ENCODE assay signal across 9 cellular contexts in genomic region chr15:90845201-90845949, GRCh38. TPM values are rescaled to one million over a fixed set of nuclear protein-coding genes. Genes with fewer than 3 reads are reported as not detected.
DNase-seq lines count a peak whose midpoint lies in the region; ATAC-seq and TF ChIP-seq lines count a peak whose summit lies in the region.
"Had no signal": no experiment of that assay in that cellular context is flagged by ENCODE, and none has a peak within 500 bp of the region (broad histone marks: within the 10 kb centered on the region; RNA-seq: fewer than 3 reads in every experiment).

No MANE protein-coding gene starts in this region.

- H3K27ac ChIP-seq in H9 (ENCODE audit: insufficient read length, low read depth, low read length), result no peak overlapping the region

- no CpG with 5 or more reads among the region's 9 CpGs for WGBS in H9 (ENCODE audit: extremely low coverage, insufficient read length, low lambda C conversion rate)

- intact Hi-C loops in activated B cell treated with CpG ODN at 0.5 μM for 24 hours (cut with micrococcal nuclease), result loop anchor here (1.0 to 2.0 kb wide), 2 partner anchors 8 to 25 kb away; no protein-coding TSS in a partner anchor

- H2BK12ac ChIP-seq in H9 (ENCODE audit: insufficient read length, low read depth, low read length), result no peak overlapping the region

- H2BK15ac ChIP-seq in H9 (ENCODE audit: low read depth, low read length), result no peak overlapping the region

- H3K4me1 ChIP-seq in H9 (ENCODE audit: insufficient read depth, low read length), result peaks cover 5% of the 10 kb centered on the region; the same call in 1 of the 2 replicates

- H3K27ac Mint-ChIP-seq in activated B cell treated with CpG ODN at 0.5 μM for 24 hours, result peak overlapping the region; percentile 71
- H3K27ac Mint-ChIP-seq in H9, result no peak overlapping the region

- H3K18ac ChIP-seq in H9 (ENCODE audit: insufficient read length, low read depth, low read length), result no peak overlapping the region

- H3K9ac ChIP-seq in H9 (ENCODE audit: extremely low read depth, insufficient read length, low read length), result no peak overlapping the region

- no peak overlapping the region for H2AK5ac ChIP-seq in H9 (ENCODE audit: insufficient read length, low read length)

- DNase-seq in NCI-H345 (lab: John Stamatoyannopoulos, UW) (peak; percentile 52), NCI-H345 treated with DMSO at 0.1 percent for 48 hours (lab: John Stamatoyannopoulos, UW; ENCODE audit: unreplicated experiment) (no peak), HS-5 (ENCODE audit: low read depth) (peak; percentile 69), activated B cell treated with CpG ODN at 0.5 μM for 24 hours (peak; percentile 49), islet precursor cell (peak; percentile 91), cerebellum (ENCODE audit: low spot score) (no peak), H9 (no peak)
- DNase-seq: DND-41 had no signal

- H3K9me3 Mint-ChIP-seq in activated B cell treated with CpG ODN at 0.5 μM for 24 hours (no peaks in the 10 kb centered on the region), H9 (no peaks in the 10 kb centered on the region)

- no peak overlapping the region; the same call in 1 of the 2 replicates for H3K14ac ChIP-seq in H9 (ENCODE audit: insufficient read depth, low read length)

- no peaks in the 10 kb centered on the region for H3K9me3 ChIP-seq in H9 (ENCODE audit: control insufficient read depth, low read depth, low read length)

- H4K91ac ChIP-seq in H9 (ENCODE audit: insufficient read length, low read depth, low read length), result no peak overlapping the region

- no peak overlapping the region for H2BK120ac ChIP-seq in H9 (ENCODE audit: low read depth, low read length, poor library complexity, severe bottlenecking)

- H3T11ph ChIP-seq in H9 (ENCODE audit: low read length), result no peak overlapping the region

- H2BK5ac ChIP-seq in H9 (ENCODE audit: insufficient read length, low read length), result no peak overlapping the region

- POLR2A ChIA-PET in activated B cell treated with CpG ODN at 0.5 μM for 24 hours (lab: Charles Lee), result interaction anchor here (0.6 to 2.7 kb wide), 15 partner anchors 8 to 644 kb away, joined by 3 to 10 read pairs (median 4); partner anchors contain the start of genes BLM and SEMA4B

- H3K79me1 ChIP-seq in H9 (ENCODE audit: insufficient read depth, low read depth, low read length, poor library complexity, severe bottlenecking), result no peaks in the 10 kb centered on the region

- H3K79me2 ChIP-seq in H9 (ENCODE audit: insufficient read depth, low read length), result no peaks in the 10 kb centered on the region

- no peaks in the 10 kb centered on the region for H3K36me3 Mint-ChIP-seq in activated B cell treated with CpG ODN at 0.5 μM for 24 hours (ENCODE audit: low read depth)
- no peaks in the 10 kb centered on the region for H3K36me3 Mint-ChIP-seq in H9 (ENCODE audit: insufficient read depth in 1 of 3, low read depth in 3 of 3)

- ATAC-seq in GM21619 (IDR thresholded peaks at IDR 0.05; ENCODE audit: unreplicated experiment) (peak; percentile 87), activated B cell treated with CpG ODN at 0.5 μM for 24 hours (ENCODE audit: low read depth) (peak; percentile 94)

- H2AFZ ChIP-seq in H9 (ENCODE audit: low read length), result no peak overlapping the region

- H3K23ac ChIP-seq in H9 (ENCODE audit: insufficient read length, low read depth, low read length), result no peak overlapping the region

- H3K4me3 Mint-ChIP-seq in activated B cell treated with CpG ODN at 0.5 μM for 24 hours, result peak overlapping the region; percentile 19
- H3K4me3 Mint-ChIP-seq in H9, result no peak overlapping the region; a peak in 1 of 5 replicates

- no peak overlapping the region for H2BK20ac ChIP-seq in H9 (ENCODE audit: low read depth, low read length, poor library complexity, severe bottlenecking)

- H4K8ac ChIP-seq in H9 (replicated peaks; ENCODE audit: insufficient read length, low read depth, low read length), result no peak overlapping the region

- H3K56ac ChIP-seq in H9 (ENCODE audit: insufficient read length, low read depth, low read length), result no peak overlapping the region

- CTCF ChIA-PET in activated B cell treated with CpG ODN at 0.5 μM for 24 hours (lab: Charles Lee), result interaction anchor here (1.5 kb wide), 1 partner anchor 40 kb away, joined by 6 read pairs; no protein-coding TSS in a partner anchor

- H3K27me3 Mint-ChIP-seq in activated B cell treated with CpG ODN at 0.5 μM for 24 hours (no peaks in the 10 kb centered on the region), H9 (ENCODE audit: low read depth) (peaks cover 2% of the 10 kb centered on the region; the same call in 1 of the 2 replicates)

- no peaks in the 10 kb centered on the region for H4K20me1 ChIP-seq in H9 (ENCODE audit: control insufficient read depth, insufficient read depth, insufficient read length)

- H3K27me3 ChIP-seq in H9 (ENCODE audit: insufficient read depth, low read length), result no peaks in the 10 kb centered on the region

- H3K4me2 ChIP-seq in H9 (ENCODE audit: insufficient read depth, insufficient read length, low read length), result no peak overlapping the region

- H3K23me2 ChIP-seq in H9 (ENCODE audit: insufficient read length, low read depth, low read length, poor library complexity, severe bottlenecking), result no peaks in the 10 kb centered on the region

- H3K4ac ChIP-seq in H9 (ENCODE audit: low read depth, low read length), result no peak overlapping the region

- TF ChIP-seq CTCF in activated B cell treated with CpG ODN at 0.5 μM for 24 hours (IDR thresholded peaks at IDR 0.05), result no peak
- no peak for TF ChIP-seq CTCF in H9 (conservative IDR thresholded peaks at IDR 0.05)

- H4K5ac ChIP-seq in H9 (ENCODE audit: insufficient read length, low read depth, low read length), result no peak overlapping the region

- H3K4me1 Mint-ChIP-seq in activated B cell treated with CpG ODN at 0.5 μM for 24 hours, result peaks cover 25% of the 10 kb centered on the region
- peaks cover 8 to 9% of the 10 kb centered on the region in 2 experiments for H3K4me1 Mint-ChIP-seq in H9

RNA-seq across cellular contexts. Expression of gene FURIN, which starts 23.0 kb away (rescaled TPM):
- total RNA-seq in activated B cell treated with CpG ODN at 0.5 μM for 24 hours, result 46.5 and 46.6 TPM in 2 replicates
- total RNA-seq in cerebellum, result 11.3 TPM
- 35.1 and 35.7 TPM in 2 replicates for total RNA-seq in H9 (2021)

RNA-seq across cellular contexts. Expression of gene FES, which starts 38.9 kb away (rescaled TPM):
- 19.7 and 27.4 TPM in 2 replicates for total RNA-seq in activated B cell treated with CpG ODN at 0.5 μM for 24 hours
- total RNA-seq in cerebellum, result 10.2 TPM
- total RNA-seq in H9 (2021), result 6.5 and 6.7 TPM in 2 replicates

RNA-seq across cellular contexts. Expression of gene MAN2A2, which starts 57.7 kb away (rescaled TPM):
- 115 and 133 TPM in 2 replicates for total RNA-seq in activated B cell treated with CpG ODN at 0.5 μM for 24 hours
- 51.9 TPM for total RNA-seq in cerebellum
- 25.3 and 27.4 TPM in 2 replicates for total RNA-seq in H9 (2021)

Comparison
In these comparisons a context has a peak if more than half of its experiments do, and no peak if none do; other contexts are left out.
1. DNase-seq: peak in NCI-H345 (single experiment), HS-5 (single experiment), activated B cell treated with CpG ODN at 0.5 μM for 24 hours (single experiment) and islet precursor cell (single experiment); none in NCI-H345 treated with DMSO at 0.1 percent for 48 hours (single experiment), cerebellum (single experiment) and H9 (single experiment).